In genomic region chr2:102361632-102362241, GRCh38 we compare ENCODE assay signal across 2 cellular contexts.
TF ChIP-seq lines count a peak whose summit lies in the region.

No MANE protein-coding gene starts in this region.

TF ChIP-seq in HepG2, 621 proteins besides CTCF, POLR2A, EP300 and RAD21:
- TF ChIP-seq FOXA3 (CRISPR knock-in tag; IDR thresholded peaks at IDR 0.05) (0 out of 2 replicates have a peak, but pooled peaks have one; percentile 26), STAG1 (CRISPR knock-in tag; IDR thresholded peaks at IDR 0.05) (no peak), NR1H2 (CRISPR knock-in tag; IDR thresholded peaks at IDR 0.05; ENCODE audit: borderline replicate concordance, low read depth) (no peak), MEIS2 (CRISPR knock-in tag; IDR thresholded peaks at IDR 0.05) (no peak), SALL1 (CRISPR knock-in tag; IDR thresholded peaks at IDR 0.05) (0 out of 2 replicates have a peak, but pooled peaks have one; percentile 13), ZNF775 (CRISPR knock-in tag; IDR thresholded peaks at IDR 0.05; ENCODE audit: borderline replicate concordance) (no peak), E2F2 (CRISPR knock-in tag; IDR thresholded peaks at IDR 0.05; ENCODE audit: borderline replicate concordance) (no peak), ZBTB40 (IDR thresholded peaks at IDR 0.05) (no peak), ZBTB40 (CRISPR knock-in tag; IDR thresholded peaks at IDR 0.05) (no peak), HNF4A (CRISPR knock-in tag; IDR thresholded peaks at IDR 0.05) (peak; percentile 64), MNT (IDR thresholded peaks at IDR 0.05) (peak; percentile 98), AGO1 (IDR thresholded peaks at IDR 0.05; ENCODE audit: low read depth, low read length, poor library complexity, severe bottlenecking) (no peak), ZNF644 (CRISPR knock-in tag; IDR thresholded peaks at IDR 0.05; ENCODE audit: low read depth) (0 out of 2 replicates have a peak, but pooled peaks have one; percentile 36)

TF ChIP-seq in K562, 482 proteins besides CTCF, POLR2A, EP300 and RAD21:
- TF ChIP-seq RBM25 (IDR thresholded peaks at IDR 0.05; ENCODE audit: low read depth, low read length, severe bottlenecking) (no peak), DLX4 (CRISPR knock-in tag; IDR thresholded peaks at IDR 0.05) (no peak), ZBTB49 (CRISPR knock-in tag; IDR thresholded peaks at IDR 0.05; ENCODE audit: borderline replicate concordance) (no peak)
